9 cellular contexts compared by ENCODE assay signal in genomic region chr2:3001595-3002184, GRCh38.
DNase-seq lines count a peak whose midpoint lies in the region; ATAC-seq and TF ChIP-seq lines count a peak whose summit lies in the region.
"Had no signal": no experiment of that assay in that cellular context is flagged by ENCODE, and none has a peak within 500 bp of the region (broad histone marks: within the 10 kb centered on the region; RNA-seq: fewer than 3 reads in every experiment).

No MANE protein-coding gene starts in this region.

- WGBS in SK-N-SH (ENCODE audit: low lambda C conversion rate), result 33% methylated on average over 13 of the region's 13 CpGs
- WGBS in testis, 2 donors, result 42 to 48% methylated on average over 13 of the region's 13 CpGs

- no peak overlapping the region for H3K9ac ChIP-seq in SK-N-SH

- no peak overlapping the region for H3K4me3 Mint-ChIP-seq in activated CD4-positive, alpha-beta T cell treated with anti-CD3 and anti-CD28 coated beads, Interleukin-2, amount 10 ng/mL, durations not matched to agents 24 days and 14 days
- H3K4me3 Mint-ChIP-seq: activated CD8-positive, alpha-beta T cell treated with anti-CD3 and anti-CD28 coated beads, Interleukin-2, amount 10 ng/mL, durations not matched to agents 7 days and 5 days had no signal

- no peak for ATAC-seq in SK-N-SH treated with all-trans-retinoic acid at 6 μM for 48 hours
- ATAC-seq in HG02763 (IDR thresholded peaks at IDR 0.05; ENCODE audit: unreplicated experiment), result no peak
- ATAC-seq: activated CD8-positive, alpha-beta T cell treated with anti-CD3 and anti-CD28 coated beads, Interleukin-2, amount 10 ng/mL, durations not matched to agents 7 days and 5 days had no signal

- H3K36me3 ChIP-seq in SK-N-SH (replicated peaks in 1 of 2; ENCODE audit: control insufficient read depth in 1 of 2, insufficient read depth in 2 of 2, low read length in 1 of 2), result no peaks in the 10 kb centered on the region
- H3K36me3 ChIP-seq in cardiac muscle cell, result no peaks in the 10 kb centered on the region
- H3K36me3 ChIP-seq in testis (ENCODE audit: low read depth, missing control alignments), result no peaks in the 10 kb centered on the region

- TF ChIP-seq RAD21 in SK-N-SH (IDR thresholded peaks at IDR 0.05; ENCODE audit: low read length), result peak; percentile 64

- H3K79me2 ChIP-seq in SK-N-SH (ENCODE audit: insufficient read depth), result no peaks in the 10 kb centered on the region

- TF ChIP-seq POLR2A in testis (IDR thresholded peaks at IDR 0.05), result no peak

- no peak overlapping the region for H3K4me2 ChIP-seq in SK-N-SH

- H3K9me3 Mint-ChIP-seq in activated CD4-positive, alpha-beta T cell treated with anti-CD3 and anti-CD28 coated beads, Interleukin-2, amount 10 ng/mL, durations not matched to agents 24 days and 14 days, result no peaks in the 10 kb centered on the region

- no peak for TF ChIP-seq EP300 in SK-N-SH (IDR thresholded peaks at IDR 0.05; ENCODE audit: borderline replicate concordance in 1 of 2, low read depth in 1 of 2, low read length in 1 of 2)

- no peak overlapping the region for H3K4me3 ChIP-seq in SK-N-SH (ENCODE audit: low read depth in 2 of 2, low read length in 1 of 2)
- H3K4me3 ChIP-seq in cardiac muscle cell, result no peak overlapping the region
- no peak overlapping the region for H3K4me3 ChIP-seq in testis

- CTCF ChIA-PET in SK-N-SH (lab: Yijun Ruan, JAX), result interaction anchor here (1.0 to 1.2 kb wide), 5 partner anchors 8 to 312 kb away, joined by 3 to 4 read pairs (median 3); no protein-coding TSS in a partner anchor

- peaks cover 0 to 9% of the 10 kb centered on the region in 2 experiments; a peak in 2 of 4 replicates for H3K4me1 ChIP-seq in SK-N-SH (ENCODE audit: control insufficient read depth in 1 of 2, insufficient read depth in 2 of 2, low read depth in 1 of 2, low read length in 1 of 2)
- H3K4me1 ChIP-seq in cardiac muscle cell (ENCODE audit: low read depth), result no peaks in the 10 kb centered on the region
- H3K4me1 ChIP-seq in testis, result no peaks in the 10 kb centered on the region

- H3K9me2 ChIP-seq in SK-N-SH, result no peaks in the 10 kb centered on the region

- H3K27me3 ChIP-seq in SK-N-SH (ENCODE audit: insufficient read depth), result no peaks in the 10 kb centered on the region
- peaks cover 3% of the 10 kb centered on the region for H3K27me3 ChIP-seq in cardiac muscle cell
- peaks cover 3% of the 10 kb centered on the region for H3K27me3 ChIP-seq in testis

- H2AFZ ChIP-seq in SK-N-SH (ENCODE audit: low read depth), result no peak overlapping the region

- DNase-seq in SK-N-SH (no peak), NCI-H524 treated with DMSO at 0.1 percent for 48 hours (lab: John Stamatoyannopoulos, UW) (peak; percentile 24), cardiac muscle cell (ENCODE audit: low read depth in 1 of 2, low spot score in 1 of 2) (peak; percentile 2 to 5), testis (peak; percentile 30)
- no peak for DNase-seq in activated CD4-positive, alpha-beta T cell treated with anti-CD3 and anti-CD28 coated beads, Interleukin-2, amount 10 ng/mL, durations not matched to agents 24 days and 14 days
- DNase-seq in stimulated activated CD4-positive, alpha-beta T cell treated with anti-CD3 and anti-CD28 coated beads, Interleukin-12 subunit alpha, Interleukin-12 subunit beta, amount 100 ng/mL, for 4 hours, result no peak
- DNase-seq: activated CD8-positive, alpha-beta T cell treated with anti-CD3 and anti-CD28 coated beads, Interleukin-2, amount 10 ng/mL, durations not matched to agents 7 days and 5 days had no signal

- TF ChIP-seq CTCF in SK-N-SH (IDR thresholded peaks at IDR 0.05) (no peak), cardiac muscle cell (IDR thresholded peaks at IDR 0.05; ENCODE audit: low read depth, low read length) (peak; percentile 5), testis (IDR thresholded peaks at IDR 0.05) (no peak)

- H4K20me1 ChIP-seq in SK-N-SH (ENCODE audit: insufficient read depth), result no peaks in the 10 kb centered on the region

- no peak overlapping the region for H3K27ac Mint-ChIP-seq in activated CD4-positive, alpha-beta T cell treated with anti-CD3 and anti-CD28 coated beads, Interleukin-2, amount 10 ng/mL, durations not matched to agents 24 days and 14 days
- H3K27ac Mint-ChIP-seq: activated CD8-positive, alpha-beta T cell treated with anti-CD3 and anti-CD28 coated beads, Interleukin-2, amount 10 ng/mL, durations not matched to agents 7 days and 5 days had no signal

- H3K9me3 ChIP-seq in SK-N-SH, result no peaks in the 10 kb centered on the region
- H3K9me3 ChIP-seq in cardiac muscle cell (ENCODE audit: low read depth), result no peaks in the 10 kb centered on the region
- no peaks in the 10 kb centered on the region for H3K9me3 ChIP-seq in testis

- POLR2A ChIA-PET in SK-N-SH (lab: Yijun Ruan, JAX), result interaction anchor here (0.9 to 1.4 kb wide), 2 partner anchors 40 to 152 kb away, joined by 3 read pairs; no protein-coding TSS in a partner anchor

- H3K4me1 Mint-ChIP-seq in activated CD4-positive, alpha-beta T cell treated with anti-CD3 and anti-CD28 coated beads, Interleukin-2, amount 10 ng/mL, durations not matched to agents 24 days and 14 days, result no peaks in the 10 kb centered on the region

- H3K27ac ChIP-seq in SK-N-SH (ENCODE audit: low read depth in 2 of 2, low read length in 1 of 2) (peak overlapping the region in 1 of 2 experiments; percentile 47; a peak in 2 of 4 replicates), cardiac muscle cell (no peak overlapping the region), testis (no peak overlapping the region)

- H3K27me3 Mint-ChIP-seq in activated CD4-positive, alpha-beta T cell treated with anti-CD3 and anti-CD28 coated beads, Interleukin-2, amount 10 ng/mL, durations not matched to agents 24 days and 14 days, result peaks cover 4% of the 10 kb centered on the region

- intact Hi-C loops in testis (cut with DNase I; ENCODE audit: low total_unique reads), result no loop called here
- intact Hi-C loops in activated CD4-positive, alpha-beta T cell treated with anti-CD3 and anti-CD28 coated beads, Interleukin-2, amount 10 ng/mL, durations not matched to agents 24 days and 14 days (cut with micrococcal nuclease), result no loop called here

- no peaks in the 10 kb centered on the region for H3K36me3 Mint-ChIP-seq in activated CD4-positive, alpha-beta T cell treated with anti-CD3 and anti-CD28 coated beads, Interleukin-2, amount 10 ng/mL, durations not matched to agents 24 days and 14 days (ENCODE audit: low read depth)

- no peaks in the 10 kb centered on the region for H3F3A ChIP-seq in SK-N-SH (replicated peaks; ENCODE audit: insufficient read depth)

TF ChIP-seq in SK-N-SH, 30 proteins besides CTCF, POLR2A, EP300 and RAD21:
- TF ChIP-seq SMC3 (IDR thresholded peaks at IDR 0.05; ENCODE audit: low read depth, low read length) (peak; percentile 15; the same call in 1 of the 2 replicates), FOSL2 (IDR thresholded peaks at IDR 0.05; ENCODE audit: borderline replicate concordance, low read depth) (no peak)

TF ChIP-seq in SK-N-SH treated with all-trans-retinoic acid at 6 μM for 48 hours, 23 proteins besides CTCF, POLR2A, EP300 and RAD21:
- TF ChIP-seq TCF4 (CRISPR knock-in tag; IDR thresholded peaks at IDR 0.05; ENCODE audit: borderline replicate concordance) (no peak), CSDC2 (CRISPR knock-in tag; IDR thresholded peaks at IDR 0.05) (no peak), ZNF8 (CRISPR knock-in tag; IDR thresholded peaks at IDR 0.05) (no peak), RARB (CRISPR knock-in tag; IDR thresholded peaks at IDR 0.05) (no peak), GLIS3 (CRISPR knock-in tag; IDR thresholded peaks at IDR 0.05) (no peak), ZNF565 (CRISPR knock-in tag; conservative IDR thresholded peaks at IDR 0.05; ENCODE audit: low read depth) (no peak), PPARA (CRISPR knock-in tag; IDR thresholded peaks at IDR 0.05; ENCODE audit: borderline replicate concordance) (no peak), POU6F1 (CRISPR knock-in tag; IDR thresholded peaks at IDR 0.05; ENCODE audit: borderline replicate concordance, low read depth) (no peak), ARNTL (CRISPR knock-in tag; IDR thresholded peaks at IDR 0.05; ENCODE audit: borderline replicate concordance, low read depth) (no peak), ZNF70 (CRISPR knock-in tag; IDR thresholded peaks at IDR 0.05) (no peak), ISL1 (CRISPR knock-in tag; IDR thresholded peaks at IDR 0.05) (no peak), TOX (CRISPR knock-in tag; IDR thresholded peaks at IDR 0.05; ENCODE audit: borderline replicate concordance) (no peak)

Comparison
In these comparisons a context has a peak if more than half of its experiments do, and no peak if none do; other contexts are left out.
1. DNase-seq: peak in NCI-H524 treated with DMSO at 0.1 percent for 48 hours (single experiment), cardiac muscle cell (2 of 2) and testis (single experiment); none in SK-N-SH (single experiment), activated CD4-positive, alpha-beta T cell treated with anti-CD3 and anti-CD28 coated beads, Interleukin-2, amount 10 ng/mL, durations not matched to agents 24 days and 14 days (single experiment) and stimulated activated CD4-positive, alpha-beta T cell treated with anti-CD3 and anti-CD28 coated beads, Interleukin-12 subunit alpha, Interleukin-12 subunit beta, amount 100 ng/mL, for 4 hours (single experiment).